Comparison of ENCODE assay signal across 25 cellular contexts in genomic region chr9:33184947-33185346, GRCh38. TPM values are rescaled to one million over a fixed set of nuclear protein-coding genes. Genes with fewer than 3 reads are reported as not detected.
A peak's percentile ranks its signal among the peaks of the same experiment; 100 is the strongest.
DNase-seq lines count a peak whose midpoint lies in the region; ATAC-seq and TF ChIP-seq lines count a peak whose summit lies in the region.
"Had no signal": no experiment of that assay in that cellular context is flagged by ENCODE, and none has a peak within 500 bp of the region (broad histone marks: within the 10 kb centered on the region; RNA-seq: fewer than 3 reads in every experiment).

No MANE protein-coding gene starts in this region.

- intact Hi-C loops in PC-3 (cut with micrococcal nuclease) (no loop called here), mucosa of descending colon (cut with DNase I, micrococcal nuclease) (no loop called here), upper lobe of right lung (cut with DNase I) (no loop called here)

- H3K9me3 ChIP-seq in PC-3 (ENCODE audit: low read length) = no peaks in the 10 kb centered on the region
- H3K9me3 ChIP-seq in esophagus (ENCODE audit: control insufficient read depth in 2 of 2, insufficient read depth in 1 of 2, low read depth in 1 of 2, low read length in 1 of 2) = no peaks in the 10 kb centered on the region
- H3K9me3 ChIP-seq in mucosa of descending colon = no peaks in the 10 kb centered on the region
- H3K9me3 ChIP-seq in upper lobe of right lung = no peaks in the 10 kb centered on the region
- H3K9me3 ChIP-seq: thoracic aorta had no signal

- DNase-seq in GM03348 (ENCODE audit: low spot score) = peak; percentile 44
- peak; percentile 19 for DNase-seq in PC-3
- peak in 1 of 3 donors; percentile 38 for DNase-seq in mucosa of descending colon
- no peak for DNase-seq in KG1 (lab: John Stamatoyannopoulos, UW)
- DNase-seq in HuH-7.5 (ENCODE audit: low spot score) = no peak
- DNase-seq in upper lobe of right lung = no peak
- DNase-seq: activated CD4-positive, alpha-beta T cell treated with anti-CD3 and anti-CD28 coated beads for 36 hours; activated naive CD8-positive, alpha-beta T cell treated with anti-CD3 and anti-CD28 coated beads for 36 hours; CD8-positive, alpha-beta memory T cell; DMS79; H7; left cardiac atrium; midbrain; NCI-H1417 treated with DMSO at 0.1 percent for 48 hours; NCI-H526; T-cell had no signal

- WGBS in esophagus, 2 donors = 20 to 44% methylated on average over 2 of the region's 2 CpGs

- H3K27me3 ChIP-seq in PC-3 (ENCODE audit: low read length) = no peaks in the 10 kb centered on the region
- no peaks in the 10 kb centered on the region for H3K27me3 ChIP-seq in esophagus (ENCODE audit: control insufficient read depth in 1 of 2, insufficient read depth in 2 of 2, low read length in 2 of 2)
- H3K27me3 ChIP-seq in upper lobe of right lung = no peaks in the 10 kb centered on the region

- H3K36me3 ChIP-seq in PC-3 (ENCODE audit: low read depth, low read length) = no peaks in the 10 kb centered on the region
- no peaks in the 10 kb centered on the region for H3K36me3 ChIP-seq in esophagus (ENCODE audit: control insufficient read depth in 2 of 2, insufficient read depth in 2 of 2, low read length in 1 of 2)
- H3K36me3 ChIP-seq in mucosa of descending colon (ENCODE audit: low read depth) = no peaks in the 10 kb centered on the region
- H3K36me3 ChIP-seq in upper lobe of right lung = no peaks in the 10 kb centered on the region
- H3K36me3 ChIP-seq: thoracic aorta had no signal

- no peak overlapping the region for H2AFZ ChIP-seq in PC-3 (ENCODE audit: low read length)

- no peak overlapping the region for H3K27ac ChIP-seq in PC-3 (ENCODE audit: low read length)
- peak overlapping the region; percentile 14 to 85 for H3K27ac ChIP-seq in esophagus (ENCODE audit: low read depth in 2 of 2, low read length in 1 of 2)
- H3K27ac ChIP-seq in upper lobe of right lung = no peak overlapping the region
- H3K27ac ChIP-seq: coronary artery, thoracic aorta had no signal

- no peaks in the 10 kb centered on the region for H3K4me1 ChIP-seq in PC-3 (ENCODE audit: insufficient read depth, low read length)
- H3K4me1 ChIP-seq in esophagus (ENCODE audit: control insufficient read depth in 2 of 2, insufficient read depth in 2 of 2, low read length in 1 of 2) = peaks cover 11 to 14% of the 10 kb centered on the region in 2 donors
- H3K4me1 ChIP-seq in mucosa of descending colon (ENCODE audit: low read depth) = peaks cover 6% of the 10 kb centered on the region
- peaks cover 15% of the 10 kb centered on the region for H3K4me1 ChIP-seq in upper lobe of right lung

- POLR2A ChIA-PET in PC-3 (lab: Charles Lee; ENCODE audit: unreplicated experiment) = no interaction called here

- BruUV-seq in PC-3 (replicated peaks; lab: Mats Ljungman, UMichigan) = no TSS peak

- no peaks in the 10 kb centered on the region for H3F3A ChIP-seq in PC-3 (ENCODE audit: low read length, unreplicated experiment)

- H3K79me2 ChIP-seq in PC-3 (ENCODE audit: low read length) = no peaks in the 10 kb centered on the region

- H3K9me2 ChIP-seq in PC-3 (replicated peaks; ENCODE audit: low read length) = no peaks in the 10 kb centered on the region

- no peak overlapping the region for H3K9ac ChIP-seq in PC-3 (ENCODE audit: low read length)

- H4K20me1 ChIP-seq in PC-3 (ENCODE audit: low read length) = no peaks in the 10 kb centered on the region

- CTCF ChIA-PET in PC-3 (lab: Charles Lee) = no interaction called here

- ATAC-seq in PC-3 (no peak), mucosa of descending colon (peak; percentile 49), GM18873 (IDR thresholded peaks at IDR 0.05; ENCODE audit: low FRiP score, unreplicated experiment) (no peak), upper lobe of right lung (no peak)
- ATAC-seq: activated CD4-positive, alpha-beta T cell treated with anti-CD3 and anti-CD28 coated beads for 36 hours; left cardiac atrium; stimulated activated effector memory CD8-positive, alpha-beta T cell treated with anti-CD3 and anti-CD28 coated beads, Interleukin-12 subunit alpha, Interleukin-12 subunit beta, amount 100 ng/mL, for 72 hours; T-cell had no signal

- no peak overlapping the region for H3K4me3 ChIP-seq in PC-3 (ENCODE audit: low read length)
- H3K4me3 ChIP-seq in esophagus (ENCODE audit: low read depth in 1 of 2, low read length in 2 of 2) = no peak overlapping the region
- H3K4me3 ChIP-seq in mucosa of descending colon = no peak overlapping the region
- H3K4me3 ChIP-seq in upper lobe of right lung = no peak overlapping the region
- H3K4me3 ChIP-seq: coronary artery, thoracic aorta had no signal

- H3K4me2 ChIP-seq in PC-3 (ENCODE audit: low read length) = no peak overlapping the region

- TF ChIP-seq CTCF in PC-3 (conservative IDR thresholded peaks at IDR 0.05; ENCODE audit: low read depth, low read length) = no peak
- TF ChIP-seq CTCF in mucosa of descending colon (IDR thresholded peaks at IDR 0.05) = no peak
- no peak for TF ChIP-seq CTCF in upper lobe of right lung (IDR thresholded peaks at IDR 0.05)

RNA-seq across cellular contexts. Expression of gene B4GALT1, which starts 17.8 kb away (rescaled TPM):
- total RNA-seq in PC-3 (2014; rRNA removed) (14.8 and 23.1 TPM in 2 replicates), mucosa of descending colon (100 to 1,000 TPM in 2 of 3 donors, 10 to 100 TPM in 1; 66.0 to 203 (median 103) TPM), upper lobe of right lung (80.1 TPM)
- 10 to 100 TPM; 26.0 to 29.2 TPM for polyA plus RNA-seq in esophagus

RNA-seq across cellular contexts. Expression of gene SPINK4, which starts 55.0 kb away (rescaled TPM):
- total RNA-seq in PC-3 (2014; rRNA removed) (not detected in 2 replicates), mucosa of descending colon (10 to 100 TPM; 13.2 to 85.2 (median 33.3) TPM), upper lobe of right lung (not detected)
- polyA plus RNA-seq in esophagus = not detected
- total RNA-seq: activated CD4-positive, alpha-beta T cell treated with anti-CD3 and anti-CD28 coated beads for 36 hours; activated naive CD8-positive, alpha-beta T cell treated with anti-CD3 and anti-CD28 coated beads for 36 hours; activated T-helper 1 cell treated with anti-CD3 and anti-CD28 coated beads, Interleukin-12 subunit alpha, Interleukin-12 subunit beta, Interleukin-2, Interleukin-4 antibody, amounts not matched to agents 30 ng/mL and 10 ng/mL and 1 ng/mL, durations not matched to agents 14 hours and 24 hours and 36 hours; CD8-positive, alpha-beta memory T cell; endothelial cell of umbilical vein; H7; left cardiac atrium; posterior vena cava; T-cell; thoracic aorta had no signal
- polyA plus RNA-seq: CD8-positive, alpha-beta memory T cell; endothelial cell of umbilical vein; neural cell had no signal

Comparison
In these comparisons a context has a peak if more than half of its experiments do, and no peak if none do; other contexts are left out.
1. DNase-seq: peak in GM03348 (single experiment) and PC-3 (single experiment); none in KG1 (single experiment), HuH-7.5 (single experiment) and upper lobe of right lung (single experiment).
2. H3K27ac ChIP-seq: peak in esophagus (2 of 2); none in PC-3 (single experiment) and upper lobe of right lung (single experiment).
3. RNA of gene SPINK4, which starts 55.0 kb away (total RNA-seq): 13.2 to 85.2 TPM in mucosa of descending colon; not detected in PC-3 and not detected in upper lobe of right lung (single experiment); every median in the first group is over 10 times any median in the second.